24 cellular contexts compared by ENCODE assay signal in the genomic region with DNA sequence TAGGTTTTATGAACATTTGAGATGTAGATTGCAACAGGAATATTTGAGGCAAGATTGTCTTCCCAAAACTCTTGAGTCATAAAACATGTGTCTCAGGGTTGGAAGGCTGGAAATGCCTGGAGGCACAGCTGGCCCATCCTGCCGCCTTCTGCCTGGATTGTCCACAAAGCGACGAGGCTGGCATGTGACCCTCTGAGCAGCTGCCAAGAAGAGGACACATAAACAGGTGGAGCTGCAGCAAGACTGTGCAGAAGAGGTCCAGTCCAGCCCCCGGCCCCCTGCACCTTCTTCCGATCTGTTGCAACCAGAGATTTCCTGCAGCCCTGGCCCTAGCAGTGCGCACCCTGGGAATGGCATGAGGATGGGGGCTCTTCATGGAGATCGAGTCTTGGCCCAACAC.
"Had no signal": no experiment of that assay in that cellular context is flagged by ENCODE, and none has a peak within 500 bp of the region (broad histone marks: within the 10 kb centered on the region; RNA-seq: fewer than 3 reads in every experiment).

No MANE protein-coding gene starts in this region.

- H3K27me3 ChIP-seq: neural progenitor cell, vagina had no signal

- H3K4me2 ChIP-seq: neural progenitor cell had no signal

- H3K4me1 Mint-ChIP-seq: activated T-helper 17 cell treated with anti-CD3 and anti-CD28 coated beads, Interleukin-2, amount 50 U/mL, for 72 hours had no signal

- H3K4me1 ChIP-seq: left ventricle myocardium inferior, psoas muscle, vagina had no signal

- H3K9ac ChIP-seq: neural progenitor cell had no signal

- H3K36me3 ChIP-seq: left ventricle myocardium inferior, neural progenitor cell, vagina had no signal

- DNase-seq: activated CD4-positive, alpha-beta memory T cell treated with anti-CD3 and anti-CD28 coated beads for 36 hours; activated CD4-positive, alpha-beta T cell treated with anti-CD3 and anti-CD28 coated beads for 36 hours; activated naive CD4-positive, alpha-beta T cell; activated naive CD8-positive, alpha-beta T cell treated with anti-CD3 and anti-CD28 coated beads for 36 hours; activated T-cell treated with anti-CD3 and anti-CD28 coated beads, Interleukin-2, amount 50 U/mL, for 1 hour; amygdala; dorsolateral prefrontal cortex; endodermal cell; immature natural killer cell; kidney glomerular epithelial cell; left ventricle myocardium inferior; naive B cell; psoas muscle; right cardiac atrium; stimulated activated CD4-positive, alpha-beta T cell treated with anti-CD3 and anti-CD28 coated beads, Interleukin-2, amount 100 ng/mL, for 48 hours; stimulated activated naive CD8-positive, alpha-beta T cell treated with anti-CD3 and anti-CD28 coated beads, Interleukin-15, amount 100 ng/mL, for 72 hours had no signal

- H3K9me3 Mint-ChIP-seq: activated CD4-positive, alpha-beta memory T cell treated with anti-CD3 and anti-CD28 coated beads for 36 hours; activated naive CD8-positive, alpha-beta T cell treated with anti-CD3 and anti-CD28 coated beads for 36 hours; activated T-helper 17 cell treated with anti-CD3 and anti-CD28 coated beads, Interleukin-2, amount 50 U/mL, for 72 hours; immature natural killer cell; memory B cell; stimulated activated naive CD8-positive, alpha-beta T cell treated with anti-CD3 and anti-CD28 coated beads, Interleukin-15, amount 100 ng/mL, for 72 hours; T-helper 2 cell treated with Interferon-gamma antibody and Interleukin-4, amounts not matched to agents 5 μg/mL and 100 μg/mL, for 36 hours; WTC11 had no signal

- H3K9me3 ChIP-seq: left ventricle myocardium inferior, psoas muscle, vagina had no signal

- H3K4me3 ChIP-seq: dorsolateral prefrontal cortex, left ventricle myocardium inferior, neural progenitor cell, psoas muscle, skin epidermis, vagina had no signal

- FAIRE-seq: TTC549 had no signal

- H2AFZ ChIP-seq: neural progenitor cell had no signal

- H3K27ac Mint-ChIP-seq: activated CD4-positive, alpha-beta memory T cell treated with anti-CD3 and anti-CD28 coated beads for 36 hours; activated CD4-positive, alpha-beta T cell treated with anti-CD3 and anti-CD28 coated beads for 36 hours; activated naive CD8-positive, alpha-beta T cell treated with anti-CD3 and anti-CD28 coated beads for 36 hours; activated T-helper 17 cell treated with anti-CD3 and anti-CD28 coated beads, Interleukin-2, amount 50 U/mL, for 72 hours; endodermal cell; immature natural killer cell; memory B cell; neural progenitor cell; stimulated activated naive CD8-positive, alpha-beta T cell treated with anti-CD3 and anti-CD28 coated beads, Interleukin-15, amount 100 ng/mL, for 72 hours; T-helper 2 cell treated with Interferon-gamma antibody and Interleukin-4, amounts not matched to agents 5 μg/mL and 100 μg/mL, for 36 hours; WTC11 had no signal

- H3K27ac ChIP-seq: dorsolateral prefrontal cortex, left ventricle myocardium inferior, neural progenitor cell, psoas muscle, skin epidermis, vagina had no signal

- H3K36me3 Mint-ChIP-seq: activated CD4-positive, alpha-beta memory T cell treated with anti-CD3 and anti-CD28 coated beads for 36 hours; activated naive CD8-positive, alpha-beta T cell treated with anti-CD3 and anti-CD28 coated beads for 36 hours; immature natural killer cell; memory B cell; naive B cell; neural progenitor cell; WTC11 had no signal

- ATAC-seq: activated CD4-positive, alpha-beta T cell treated with anti-CD3 and anti-CD28 coated beads for 36 hours; activated T-helper 17 cell treated with anti-CD3 and anti-CD28 coated beads, Interleukin-2, amount 50 U/mL, for 72 hours; psoas muscle; right cardiac atrium; stimulated activated naive CD8-positive, alpha-beta T cell treated with anti-CD3 and anti-CD28 coated beads, Interleukin-15, amount 100 ng/mL, for 72 hours; WTC11 had no signal

- H3K4me3 Mint-ChIP-seq: activated CD4-positive, alpha-beta memory T cell treated with anti-CD3 and anti-CD28 coated beads for 36 hours; activated CD4-positive, alpha-beta T cell treated with anti-CD3 and anti-CD28 coated beads for 36 hours; activated naive CD8-positive, alpha-beta T cell treated with anti-CD3 and anti-CD28 coated beads for 36 hours; activated T-helper 17 cell treated with anti-CD3 and anti-CD28 coated beads, Interleukin-2, amount 50 U/mL, for 72 hours; endodermal cell; immature natural killer cell; memory B cell; naive B cell; neural progenitor cell; stimulated activated naive CD8-positive, alpha-beta T cell treated with anti-CD3 and anti-CD28 coated beads, Interleukin-15, amount 100 ng/mL, for 72 hours; T-helper 2 cell treated with Interferon-gamma antibody and Interleukin-4, amounts not matched to agents 5 μg/mL and 100 μg/mL, for 36 hours; WTC11 had no signal

- H3K27me3 Mint-ChIP-seq: activated CD4-positive, alpha-beta memory T cell treated with anti-CD3 and anti-CD28 coated beads for 36 hours; activated CD4-positive, alpha-beta T cell treated with anti-CD3 and anti-CD28 coated beads for 36 hours; activated naive CD8-positive, alpha-beta T cell treated with anti-CD3 and anti-CD28 coated beads for 36 hours; activated T-helper 17 cell treated with anti-CD3 and anti-CD28 coated beads, Interleukin-2, amount 50 U/mL, for 72 hours; memory B cell; naive B cell; stimulated activated naive CD8-positive, alpha-beta T cell treated with anti-CD3 and anti-CD28 coated beads, Interleukin-15, amount 100 ng/mL, for 72 hours had no signal
